Comparison of ENCODE assay signal across 22 cellular contexts in genomic region chr6:128532827-128533226, GRCh38. TPM values are rescaled to one million over a fixed set of nuclear protein-coding genes. Genes with fewer than 3 reads are reported as not detected.
A peak's percentile ranks its signal among the peaks of the same experiment; 100 is the strongest.
DNase-seq lines count a peak whose midpoint lies in the region; ATAC-seq, FAIRE-seq and TF ChIP-seq lines count a peak whose summit lies in the region.
"Had no signal": no experiment of that assay in that cellular context is flagged by ENCODE, and none has a peak within 500 bp of the region (broad histone marks: within the 10 kb centered on the region; RNA-seq: fewer than 3 reads in every experiment).

No MANE protein-coding gene starts in this region.

- H3K79me2 ChIP-seq in keratinocyte (ENCODE audit: control insufficient read depth, insufficient read depth, low read length): no peaks in the 10 kb centered on the region

- no peak overlapping the region for H3K27ac Mint-ChIP-seq in effector memory CD8-positive, alpha-beta T cell
- H3K27ac Mint-ChIP-seq in Caco-2 (ENCODE audit: unreplicated experiment): no peak overlapping the region
- H3K27ac Mint-ChIP-seq: CD14-positive monocyte, T-cell, WTC11 had no signal

- intact Hi-C loops in Caco-2 (cut with micrococcal nuclease; ENCODE audit: unreplicated experiment): no loop called here

- no peak overlapping the region for H3K27ac ChIP-seq in keratinocyte (ENCODE audit: control insufficient read depth, insufficient read depth, low read length)
- H3K27ac ChIP-seq: esophagus muscularis mucosa, RWPE1, transverse colon had no signal

- H3K4me3 Mint-ChIP-seq in effector memory CD8-positive, alpha-beta T cell: no peak overlapping the region
- H3K4me3 Mint-ChIP-seq in Caco-2 (ENCODE audit: unreplicated experiment): no peak overlapping the region
- H3K4me3 Mint-ChIP-seq: CD14-positive monocyte, T-cell, WTC11 had no signal

- no TSS peak for BruUV-seq in Caco-2 (replicated peaks; lab: Mats Ljungman, UMichigan)

- H3K4me3 ChIP-seq in keratinocyte (ENCODE audit: control insufficient read depth in 2 of 3, extremely low read depth in 1 of 3, insufficient read depth in 2 of 3, low read depth in 1 of 3, low read length in 3 of 3): no peak overlapping the region
- H3K4me3 ChIP-seq in Caco-2 (ENCODE audit: low read depth, low read length): no peak overlapping the region
- H3K4me3 ChIP-seq: esophagus muscularis mucosa, transverse colon had no signal

- H3K27me3 Mint-ChIP-seq in effector memory CD8-positive, alpha-beta T cell: peaks cover 41 to 49% of the 10 kb centered on the region in 2 donors
- peaks cover 2% of the 10 kb centered on the region for H3K27me3 Mint-ChIP-seq in Caco-2 (ENCODE audit: insufficient read depth, unreplicated experiment)

- DNase-seq in keratinocyte (ENCODE audit: low read depth, low spot score): no peak
- no peak for DNase-seq in NCI-H524 treated with DMSO at 0.1 percent for 48 hours (lab: John Stamatoyannopoulos, UW)
- no peak for DNase-seq in effector memory CD8-positive, alpha-beta T cell
- DNase-seq in Caco-2: no peak
- no peak for DNase-seq in Kasumi-1 (lab: John Stamatoyannopoulos, UW)
- DNase-seq: aorta; cortex of kidney; DND-41; left colon; NCI-H2029 treated with DMSO at 0.1 percent for 48 hours; NCI-H774; stimulated activated CD4-positive, alpha-beta T cell treated with anti-CD3 and anti-CD28 coated beads, Interleukin-4, amount 100 ng/mL, for 1 hour; T-cell; transverse colon had no signal

- POLR2A ChIA-PET in Caco-2 (lab: Charles Lee): no interaction called here

- no peak overlapping the region for H3K4me2 ChIP-seq in keratinocyte (ENCODE audit: control insufficient read depth, extremely low read depth, insufficient read depth, low read depth, low read length)

- no peaks in the 10 kb centered on the region for H3K9me3 ChIP-seq in keratinocyte (ENCODE audit: control insufficient read depth, low read depth, low read length)
- no peaks in the 10 kb centered on the region for H3K9me3 ChIP-seq in Caco-2
- H3K9me3 ChIP-seq: esophagus muscularis mucosa, transverse colon had no signal

- peak; percentile 46 for FAIRE-seq in keratinocyte (lab: Jason Lieb, UNC)
- FAIRE-seq: HepG2 had no signal

- H3K36me3 ChIP-seq in keratinocyte (ENCODE audit: control insufficient read depth in 2 of 2, extremely low read depth in 1 of 2, insufficient read depth in 2 of 2, low read length in 2 of 2) (no peaks in the 10 kb centered on the region), Caco-2 (ENCODE audit: control insufficient read depth, insufficient read depth, low read length) (no peaks in the 10 kb centered on the region)
- H3K36me3 ChIP-seq: esophagus muscularis mucosa, transverse colon had no signal

- no peaks in the 10 kb centered on the region for H4K20me1 ChIP-seq in keratinocyte (ENCODE audit: control insufficient read depth, extremely low read depth, insufficient read depth, low read length)

- H3K9ac ChIP-seq in keratinocyte (ENCODE audit: control insufficient read depth, extremely low read depth, insufficient read depth, low read length): no peak overlapping the region

- H2AFZ ChIP-seq in keratinocyte (ENCODE audit: control insufficient read depth, low read length): no peak overlapping the region

- peak; percentile 63 for ATAC-seq in GM18511 (IDR thresholded peaks at IDR 0.05; ENCODE audit: unreplicated experiment)
- ATAC-seq in HG02610 (IDR thresholded peaks at IDR 0.05; ENCODE audit: unreplicated experiment): peak; percentile 43
- no peak for ATAC-seq in effector memory CD8-positive, alpha-beta T cell (replicated peaks)
- ATAC-seq: HepG2, left colon, T-cell, WTC11 had no signal

- H3K9me3 Mint-ChIP-seq in effector memory CD8-positive, alpha-beta T cell: no peaks in the 10 kb centered on the region
- H3K9me3 Mint-ChIP-seq in Caco-2 (ENCODE audit: unreplicated experiment): no peaks in the 10 kb centered on the region
- H3K9me3 Mint-ChIP-seq: T-cell, WTC11 had no signal

- CTCF ChIA-PET in Caco-2 (lab: Charles Lee): no interaction called here

- H3K9me1 ChIP-seq in keratinocyte (ENCODE audit: control insufficient read depth, extremely low read depth, insufficient read depth, low read length): no peaks in the 10 kb centered on the region

- H3K4me1 Mint-ChIP-seq in effector memory CD8-positive, alpha-beta T cell (ENCODE audit: low read depth in 2 of 2): no peaks in the 10 kb centered on the region
- peaks cover under 1% of the 10 kb centered on the region for H3K4me1 Mint-ChIP-seq in Caco-2 (ENCODE audit: low read depth, unreplicated experiment)
- H3K4me1 Mint-ChIP-seq: CD14-positive monocyte, T-cell had no signal

- no peaks in the 10 kb centered on the region for H3K36me3 Mint-ChIP-seq in effector memory CD8-positive, alpha-beta T cell (ENCODE audit: insufficient read depth)
- no peaks in the 10 kb centered on the region for H3K36me3 Mint-ChIP-seq in Caco-2 (ENCODE audit: insufficient read depth, unreplicated experiment)
- H3K36me3 Mint-ChIP-seq: CD14-positive monocyte, T-cell, WTC11 had no signal

- H3K27me3 ChIP-seq in keratinocyte (ENCODE audit: control insufficient read depth, extremely low read depth, insufficient read depth, low read length): no peaks in the 10 kb centered on the region
- H3K27me3 ChIP-seq in Caco-2 (replicated peaks; ENCODE audit: control insufficient read depth, insufficient read depth, low read length): no peaks in the 10 kb centered on the region
- H3K27me3 ChIP-seq: esophagus muscularis mucosa, transverse colon had no signal

- dilution Hi-C loops in keratinocyte (cut with MboI; ENCODE audit: extremely low pct_ligation_motif_present, low sequenced_read_pairs): no loop called here

- TF ChIP-seq CTCF in keratinocyte (optimal IDR thresholded peaks at IDR 0.05 in 1 of 3, IDR thresholded peaks at IDR 0.05 in 1 of 3, conservative IDR thresholded peaks at IDR 0.05 in 1 of 3; ENCODE audit: extremely low read depth in 1 of 3, insufficient read depth in 2 of 3, low read length in 3 of 3) (no peak), Caco-2 (IDR thresholded peaks at IDR 0.05; ENCODE audit: insufficient read depth in 1 of 2, low read depth in 1 of 2, low read length in 1 of 2, severe bottlenecking in 1 of 2, unreplicated experiment in 1 of 2) (no peak)

- H3K4me1 ChIP-seq in keratinocyte (ENCODE audit: control insufficient read depth, extremely low read depth, insufficient read depth, low read length) (peaks cover 2% of the 10 kb centered on the region), Caco-2 (no peaks in the 10 kb centered on the region)
- H3K4me1 ChIP-seq: esophagus muscularis mucosa, transverse colon had no signal

TF ChIP-seq in PFSK-1, 5 proteins besides CTCF, POLR2A, EP300 and RAD21:
- TF ChIP-seq REST (IDR thresholded peaks at IDR 0.05; ENCODE audit: insufficient read depth in 1 of 2, low read depth in 2 of 2, low read length in 2 of 2): no peak
- peak; percentile 35; the same call in 1 of the 2 replicates for TF ChIP-seq TAF1 (IDR thresholded peaks at IDR 0.05; ENCODE audit: borderline replicate concordance, insufficient read depth, low read length)

RNA-seq across cellular contexts. Expression of gene PTPRK, which starts 12.4 kb away (rescaled TPM):
- 21.3 TPM for polyA plus RNA-seq in PFSK-1 (2012; ENCODE audit: insufficient read length, low read depth)
- polyA plus RNA-seq in keratinocyte: 42.6 to 52.7 TPM (median 50.4 TPM) in 3 replicates
- 24.3 TPM for polyA plus RNA-seq in keratinocyte (2011; ENCODE audit: low read depth)
- polyA plus RNA-seq in keratinocyte (2011; cell fraction: cytosol; rRNA removed): 18.0 and 29.0 TPM in 2 replicates
- 106 and 107 TPM in 2 replicates for polyA plus RNA-seq in keratinocyte (2011; cell fraction: nucleus; rRNA removed)
- polyA plus RNA-seq in keratinocyte (2012; ENCODE audit: low replicate concordance): 25.9 and 73.3 TPM in 2 replicates
- 120 to 188 TPM (median 180 TPM) in 3 replicates for polyA minus RNA-seq in keratinocyte
- polyA minus RNA-seq in keratinocyte (2011; cell fraction: cytosol; rRNA and poly(A)+ RNA removed): 51.2 TPM
- polyA minus RNA-seq in keratinocyte (2011; cell fraction: nucleus; rRNA and poly(A)+ RNA removed): 393 and 711 TPM in 2 replicates
- 94.4 and 97.3 TPM in 2 replicates for total RNA-seq in Caco-2 (2022)
- polyA plus RNA-seq: CD14-positive monocyte had no signal
